Comparison of ENCODE assay signal across 20 cellular contexts in genomic region chr5:35880166-35880565, GRCh38. TPM values are rescaled to one million over a fixed set of nuclear protein-coding genes. Genes with fewer than 3 reads are reported as not detected.
DNase-seq lines count a peak whose midpoint lies in the region; ATAC-seq and TF ChIP-seq lines count a peak whose summit lies in the region.
"Had no signal": no experiment of that assay in that cellular context is flagged by ENCODE, and none has a peak within 500 bp of the region (broad histone marks: within the 10 kb centered on the region; RNA-seq: fewer than 3 reads in every experiment).

No MANE protein-coding gene starts in this region.

- CTCF ChIA-PET in activated CD4-positive, alpha-beta T cell treated with anti-CD3 and anti-CD28 coated beads for 36 hours (lab: Charles Lee): interaction anchor here (0.8 to 2.3 kb wide), 9 partner anchors 9 to 972 kb away, joined by 3 to 7 read pairs (median 3); no protein-coding TSS in a partner anchor
- CTCF ChIA-PET in CD8-positive, alpha-beta T cell (lab: Charles Lee): interaction anchor here (0.8 to 4.8 kb wide), 8 partner anchors 21 to 229 kb away, joined by 3 to 30 read pairs (median 5); no protein-coding TSS in a partner anchor
- CTCF ChIA-PET in A673 (lab: Charles Lee): interaction anchor here (0.6 kb wide), 1 partner anchor 45 kb away, joined by 6 read pairs; no protein-coding TSS in a partner anchor

- no peak overlapping the region for H3K4me3 Mint-ChIP-seq in activated CD4-positive, alpha-beta T cell treated with anti-CD3 and anti-CD28 coated beads for 36 hours
- no peak overlapping the region for H3K4me3 Mint-ChIP-seq in CD8-positive, alpha-beta T cell
- no peak overlapping the region for H3K4me3 Mint-ChIP-seq in activated naive CD8-positive, alpha-beta T cell
- H3K4me3 Mint-ChIP-seq: stimulated activated naive B cell treated with anti-CD40 and anti-IgM and Interleukin-4, amounts not matched to agents 10 μg/mL and 1 μg/mL and 100 μg/mL, for 72 hours; WTC11 had no signal

- intact Hi-C loops in activated CD4-positive, alpha-beta T cell treated with anti-CD3 and anti-CD28 coated beads for 36 hours (cut with DNase I, micrococcal nuclease): no loop called here
- intact Hi-C loops in CD8-positive, alpha-beta T cell (cut with DNase I, micrococcal nuclease): loop anchor here in 1 of 2 experiments (1.0 kb wide), 1 partner anchor 16 kb away; no protein-coding TSS in a partner anchor
- intact Hi-C loops in A673 (cut with micrococcal nuclease; ENCODE audit: unreplicated experiment): no loop called here

- TF ChIP-seq CTCF in CD8-positive, alpha-beta T cell (IDR thresholded peaks at IDR 0.05): no peak
- no peak for TF ChIP-seq CTCF in A673 (conservative IDR thresholded peaks at IDR 0.05; ENCODE audit: low read depth, low read length)

- peaks cover 76% of the 10 kb centered on the region for H3K4me1 Mint-ChIP-seq in activated CD4-positive, alpha-beta T cell treated with anti-CD3 and anti-CD28 coated beads for 36 hours
- H3K4me1 Mint-ChIP-seq in CD8-positive, alpha-beta T cell (ENCODE audit: low read depth): peaks cover 87% of the 10 kb centered on the region
- H3K4me1 Mint-ChIP-seq in activated naive CD8-positive, alpha-beta T cell (ENCODE audit: low read depth): peaks cover 93% of the 10 kb centered on the region
- H3K4me1 Mint-ChIP-seq: WTC11 had no signal

- no peaks in the 10 kb centered on the region for H3K27me3 ChIP-seq in CD8-positive, alpha-beta T cell (ENCODE audit: insufficient read depth, low read length)
- no peaks in the 10 kb centered on the region for H3K27me3 ChIP-seq in A673 (replicated peaks; ENCODE audit: insufficient read depth, low read depth, low read length, poor library complexity)

- H3K4me1 ChIP-seq in CD8-positive, alpha-beta T cell (ENCODE audit: insufficient read depth, low read length): peaks cover 60% of the 10 kb centered on the region
- peaks cover 17% of the 10 kb centered on the region for H3K4me1 ChIP-seq in A673 (ENCODE audit: insufficient read depth, low read length, poor library complexity, severe bottlenecking)
- H3K4me1 ChIP-seq: Caco-2 had no signal

- no peak for ATAC-seq in activated CD4-positive, alpha-beta T cell treated with anti-CD3 and anti-CD28 coated beads for 36 hours
- ATAC-seq in CD8-positive, alpha-beta T cell: no peak
- ATAC-seq: left ventricle myocardium superior; right cardiac atrium; stimulated activated naive B cell treated with anti-CD40 and anti-IgM and Interleukin-4, amounts not matched to agents 10 μg/mL and 1 μg/mL and 100 μg/mL, for 72 hours; WTC11 had no signal

- no TSS peak for BruUV-seq in A673 (replicated peaks; lab: Mats Ljungman, UMichigan)

- H3K36me3 Mint-ChIP-seq in activated CD4-positive, alpha-beta T cell treated with anti-CD3 and anti-CD28 coated beads for 36 hours (ENCODE audit: low read depth): peaks cover 69% of the 10 kb centered on the region
- H3K36me3 Mint-ChIP-seq in CD8-positive, alpha-beta T cell: peaks cover 52% of the 10 kb centered on the region
- H3K36me3 Mint-ChIP-seq in activated naive CD8-positive, alpha-beta T cell: peaks cover 48% of the 10 kb centered on the region
- H3K36me3 Mint-ChIP-seq: WTC11 had no signal

- H3K27me3 Mint-ChIP-seq in activated CD4-positive, alpha-beta T cell treated with anti-CD3 and anti-CD28 coated beads for 36 hours: no peaks in the 10 kb centered on the region
- H3K27me3 Mint-ChIP-seq in CD8-positive, alpha-beta T cell (ENCODE audit: low read depth): no peaks in the 10 kb centered on the region
- no peaks in the 10 kb centered on the region for H3K27me3 Mint-ChIP-seq in activated naive CD8-positive, alpha-beta T cell
- H3K27me3 Mint-ChIP-seq: stimulated activated naive B cell treated with anti-CD40 and anti-IgM and Interleukin-4, amounts not matched to agents 10 μg/mL and 1 μg/mL and 100 μg/mL, for 72 hours had no signal

- no peaks in the 10 kb centered on the region for H3K9me3 ChIP-seq in CD8-positive, alpha-beta T cell (ENCODE audit: low read length)
- no peaks in the 10 kb centered on the region for H3K9me3 ChIP-seq in A673 (ENCODE audit: low read depth, low read length, poor library complexity, severe bottlenecking)
- H3K9me3 ChIP-seq: Caco-2 had no signal

- DNase-seq in activated CD4-positive, alpha-beta T cell treated with anti-CD3 and anti-CD28 coated beads for 36 hours: no peak
- DNase-seq in activated CD4-positive, alpha-beta T cell treated with anti-CD3 and anti-CD28 coated beads, Interleukin-2, amount 50 U/mL, for 4 hours: no peak
- DNase-seq in CD8-positive, alpha-beta T cell: no peak
- DNase-seq in NOMO-1 treated with dmso at 0.1 percent for 144 hours (lab: John Stamatoyannopoulos, UW; ENCODE audit: unreplicated experiment): peak; percentile 29
- no peak for DNase-seq in hypothalamus (lab: John Stamatoyannopoulos, UW)
- no peak for DNase-seq in A673 (ENCODE audit: low spot score)
- no peak for DNase-seq in AG08395 (ENCODE audit: low spot score)
- DNase-seq: activated CD8-positive, alpha-beta memory T cell treated with anti-CD3 and anti-CD28 coated beads, Interleukin-2, amount 50 U/mL, for 4 hours; Caco-2; effector memory CD4-positive, alpha-beta T cell; left ventricle myocardium superior; NCI-H1930; NCI-H345; right cardiac atrium; stimulated activated naive B cell treated with anti-CD40 and anti-IgM and Interleukin-4, amounts not matched to agents 10 μg/mL and 1 μg/mL and 100 μg/mL, for 72 hours; SW 1271 had no signal

- no peak overlapping the region for H3K4me3 ChIP-seq in CD8-positive, alpha-beta T cell (ENCODE audit: low read depth, low read length)
- no peak overlapping the region for H3K4me3 ChIP-seq in A673 (ENCODE audit: low read depth, low read length, poor library complexity, severe bottlenecking)

- no peak overlapping the region for H3K27ac ChIP-seq in CD8-positive, alpha-beta T cell (ENCODE audit: low read depth, low read length)
- no peak overlapping the region for H3K27ac ChIP-seq in A673 (ENCODE audit: low read depth, low read length, poor library complexity, severe bottlenecking)
- H3K27ac ChIP-seq: RWPE1 had no signal

- H3K9me3 Mint-ChIP-seq in activated CD4-positive, alpha-beta T cell treated with anti-CD3 and anti-CD28 coated beads for 36 hours (ENCODE audit: low read depth): peaks cover 6% of the 10 kb centered on the region
- peaks cover 9% of the 10 kb centered on the region for H3K9me3 Mint-ChIP-seq in CD8-positive, alpha-beta T cell
- peaks cover 14% of the 10 kb centered on the region for H3K9me3 Mint-ChIP-seq in activated naive CD8-positive, alpha-beta T cell (ENCODE audit: low read depth)
- H3K9me3 Mint-ChIP-seq: WTC11 had no signal

- H3K27ac Mint-ChIP-seq in activated CD4-positive, alpha-beta T cell treated with anti-CD3 and anti-CD28 coated beads for 36 hours: peak overlapping the region; percentile 74
- peak overlapping the region; percentile 86 for H3K27ac Mint-ChIP-seq in CD8-positive, alpha-beta T cell
- H3K27ac Mint-ChIP-seq in activated naive CD8-positive, alpha-beta T cell: peak overlapping the region; percentile 91
- H3K27ac Mint-ChIP-seq: stimulated activated naive B cell treated with anti-CD40 and anti-IgM and Interleukin-4, amounts not matched to agents 10 μg/mL and 1 μg/mL and 100 μg/mL, for 72 hours; WTC11 had no signal

- peaks cover 35% of the 10 kb centered on the region for H3K36me3 ChIP-seq in CD8-positive, alpha-beta T cell (ENCODE audit: insufficient read depth, low read length)
- H3K36me3 ChIP-seq in A673 (ENCODE audit: insufficient read depth, low read length, poor library complexity, severe bottlenecking): no peaks in the 10 kb centered on the region

- POLR2A ChIA-PET in activated CD4-positive, alpha-beta T cell treated with anti-CD3 and anti-CD28 coated beads for 36 hours (lab: Charles Lee): no interaction called here
- POLR2A ChIA-PET in CD8-positive, alpha-beta T cell (lab: Charles Lee): interaction anchor here (0.6 to 7.3 kb wide), 19 partner anchors 10 to 273 kb away, joined by 3 to 75 read pairs (median 10); partner anchors contain the start of gene IL7R
- POLR2A ChIA-PET in A673 (lab: Charles Lee; ENCODE audit: low non-redundant PET): no interaction called here

RNA-seq across cellular contexts. Expression of gene IL7R, which starts 23.5 kb away (rescaled TPM):
- 100 to 1,000 TPM; 236 to 246 TPM for total RNA-seq in activated CD4-positive, alpha-beta T cell treated with anti-CD3 and anti-CD28 coated beads for 36 hours
- 100 to 1,000 TPM; 287 to 310 TPM for total RNA-seq in CD8-positive, alpha-beta T cell
- total RNA-seq in A673 (2021): 4.2 and 7.7 TPM in 2 replicates
- total RNA-seq: Caco-2 had no signal

RNA-seq across cellular contexts. Expression of gene CAPSL, which starts 58.3 kb away (rescaled TPM):
- total RNA-seq in activated CD4-positive, alpha-beta T cell treated with anti-CD3 and anti-CD28 coated beads for 36 hours: 1 to 10 TPM; 1.0 to 1.7 TPM
- total RNA-seq in CD8-positive, alpha-beta T cell: not detected
- total RNA-seq in A673 (2021): not detected in 2 replicates
- total RNA-seq: Caco-2, left ventricle myocardium superior, mucosa of gallbladder, right cardiac atrium, WTC11 had no signal

Comparison
In these comparisons a context has a peak if more than half of its experiments do, and no peak if none do; other contexts are left out.
1. RNA of gene IL7R, which starts 23.5 kb away (total RNA-seq): 287 to 310 TPM in CD8-positive, alpha-beta T cell and 236 to 246 TPM in activated CD4-positive, alpha-beta T cell treated with anti-CD3 and anti-CD28 coated beads for 36 hours; 4.2 to 7.7 TPM in A673; every median in the first group is over 10 times any median in the second.
2. Peak in every context shown above with its lines, with median percentiles within 50 percentile points of each other: H3K27ac Mint-ChIP-seq.